16 cellular contexts compared by ENCODE assay signal in genomic region chr10:104340692-104341091, GRCh38. TPM values are rescaled to one million over a fixed set of nuclear protein-coding genes. Genes with fewer than 3 reads are reported as not detected.
A peak's percentile ranks its signal among the peaks of the same experiment; 100 is the strongest.
DNase-seq lines count a peak whose midpoint lies in the region; ATAC-seq and TF ChIP-seq lines count a peak whose summit lies in the region.
"Had no signal": no experiment of that assay in that cellular context is flagged by ENCODE, and none has a peak within 500 bp of the region (broad histone marks: within the 10 kb centered on the region; RNA-seq: fewer than 3 reads in every experiment).

No MANE protein-coding gene starts in this region.

- no peaks in the 10 kb centered on the region for H3K9me3 Mint-ChIP-seq in GM23338
- H3K9me3 Mint-ChIP-seq: activated CD4-positive, alpha-beta T cell treated with anti-CD3 and anti-CD28 coated beads, Interleukin-2, amount 10 ng/mL, durations not matched to agents 24 days and 14 days had no signal

- no peak overlapping the region for H3K4me3 Mint-ChIP-seq in GM23338

- no peaks in the 10 kb centered on the region for H3K9me2 ChIP-seq in GM23338 (ENCODE audit: insufficient read depth)

- H3K36me3 ChIP-seq in GM23338 (ENCODE audit: insufficient read depth): no peaks in the 10 kb centered on the region
- H3K36me3 ChIP-seq in ascending aorta: no peaks in the 10 kb centered on the region
- H3K36me3 ChIP-seq in right lobe of liver: no peaks in the 10 kb centered on the region
- no peaks in the 10 kb centered on the region for H3K36me3 ChIP-seq in subcutaneous abdominal adipose tissue (ENCODE audit: control insufficient read depth in 5 of 5, insufficient read depth in 5 of 5, low read length in 5 of 5)

- peaks cover 7% of the 10 kb centered on the region for H3K27me3 ChIP-seq in GM23338 (ENCODE audit: insufficient read depth)
- H3K27me3 ChIP-seq in ascending aorta: no peaks in the 10 kb centered on the region
- no peaks in the 10 kb centered on the region for H3K27me3 ChIP-seq in right lobe of liver
- H3K27me3 ChIP-seq in subcutaneous abdominal adipose tissue (ENCODE audit: control insufficient read depth in 5 of 5, insufficient read depth in 4 of 5, low read length in 5 of 5): no peaks in the 10 kb centered on the region

- H3K4me1 ChIP-seq in GM23338 (ENCODE audit: insufficient read depth) (peaks cover 38% of the 10 kb centered on the region), ascending aorta (peaks cover 1 to 19% of the 10 kb centered on the region in 2 donors), right lobe of liver (peaks cover 0 to 19% (median 3%) of the 10 kb centered on the region in 4 donors), subcutaneous abdominal adipose tissue (ENCODE audit: control insufficient read depth in 5 of 5, insufficient read depth in 5 of 5, low read length in 5 of 5) (peaks cover 9 to 51% (median 35%) of the 10 kb centered on the region in 5 donors)

- H3K9ac ChIP-seq in subcutaneous abdominal adipose tissue (ENCODE audit: low read length in 5 of 5): peak overlapping the region in 1 of 5 donors; percentile 44

- H4K20me1 ChIP-seq in GM23338 (replicated peaks; ENCODE audit: insufficient read depth): no peaks in the 10 kb centered on the region; the same call in 1 of the 2 replicates

- TF ChIP-seq POLR2A in right lobe of liver (IDR thresholded peaks at IDR 0.05): no peak

- peaks cover 41% of the 10 kb centered on the region for H3K4me1 Mint-ChIP-seq in GM23338

- intact Hi-C loops in ascending aorta (cut with DNase I): loop anchor here (1.0 kb wide), 1 partner anchor 9 kb away; no protein-coding TSS in a partner anchor
- intact Hi-C loops in right lobe of liver (cut with DNase I): no loop called here

- peaks cover 6% of the 10 kb centered on the region for H3K27me3 Mint-ChIP-seq in GM23338 (ENCODE audit: insufficient read depth, low read depth, poor library complexity)

- no peak overlapping the region for H3K27ac Mint-ChIP-seq in GM23338

- H3K9me3 ChIP-seq in ascending aorta: no peaks in the 10 kb centered on the region
- no peaks in the 10 kb centered on the region for H3K9me3 ChIP-seq in right lobe of liver
- H3K9me3 ChIP-seq in subcutaneous abdominal adipose tissue (ENCODE audit: control insufficient read depth in 5 of 5, low read length in 5 of 5): no peaks in the 10 kb centered on the region

- H3F3A ChIP-seq in GM23338 (replicated peaks; ENCODE audit: low read depth): peaks cover 6% of the 10 kb centered on the region; the same call in 1 of the 2 replicates

- H3K4me2 ChIP-seq in GM23338: no peak overlapping the region; the same call in 1 of the 2 replicates

- 67% methylated on average over 4 of the region's 4 CpGs for WGBS in right lobe of liver (ENCODE audit: insufficient coverage, low coverage, low lambda C conversion rate, missing lambda C conversion rate)

- H3K27ac ChIP-seq in GM23338 (ENCODE audit: low read depth) (no peak overlapping the region), ascending aorta (peak overlapping the region; percentile 92 to 98), right lobe of liver (peak overlapping the region; percentile 95 to 97 (median 96)), subcutaneous abdominal adipose tissue (ENCODE audit: low read depth, low read length) (peak overlapping the region; percentile 81)

- peak overlapping the region; percentile 15; the same call in 1 of the 2 replicates for H2AFZ ChIP-seq in GM23338

- H3K4me3 ChIP-seq in GM23338 (no peak overlapping the region), ascending aorta (peak overlapping the region in 1 of 2 donors; percentile 86), right lobe of liver (no peak overlapping the region), subcutaneous abdominal adipose tissue (ENCODE audit: low read depth in 1 of 5, low read length in 5 of 5) (no peak overlapping the region)

- no peak for TF ChIP-seq CTCF in GM23338 (conservative IDR thresholded peaks at IDR 0.05; ENCODE audit: low read depth in 2 of 2)
- no peak for TF ChIP-seq CTCF in ascending aorta (IDR thresholded peaks at IDR 0.05)
- no peak for TF ChIP-seq CTCF in right lobe of liver (IDR thresholded peaks at IDR 0.05)

- peak; percentile 37 for DNase-seq in GM23338 (ENCODE audit: low spot score)
- no peak for DNase-seq in ascending aorta (ENCODE audit: low spot score in 2 of 2)
- no peak for DNase-seq in right lobe of liver
- DNase-seq in epidermal melanocyte (ENCODE audit: insufficient read length, low spot score): no peak
- no peak for DNase-seq in NCI-H2171 treated with DMSO at 0.1 percent for 48 hours (lab: John Stamatoyannopoulos, UW)
- DNase-seq: C1 segment of cervical spinal cord; hippocampal formation; Karpas-422; NCI-H146; NCI-H510A treated with DMSO at 0.1 percent for 48 hours; RPMI8226; stimulated activated CD4-positive, alpha-beta T cell treated with anti-CD3 and anti-CD28 coated beads, Interleukin-15, amount 100 ng/mL, for 24 hours had no signal

- H3K36me3 Mint-ChIP-seq in GM23338 (ENCODE audit: low read depth): no peaks in the 10 kb centered on the region

- ATAC-seq in GM23338: no peak
- no peak for ATAC-seq in right lobe of liver
- no peak for ATAC-seq in HG02970 (IDR thresholded peaks at IDR 0.05; ENCODE audit: low FRiP score, unreplicated experiment)
- no peak for ATAC-seq in HG02678 (IDR thresholded peaks at IDR 0.05; ENCODE audit: unreplicated experiment)

- peaks cover 20% of the 10 kb centered on the region for H3K79me2 ChIP-seq in GM23338 (replicated peaks; ENCODE audit: insufficient read depth)

TF ChIP-seq in GM23338, 12 proteins besides CTCF, POLR2A, EP300 and RAD21:
- TF ChIP-seq STAT1 (IDR thresholded peaks at IDR 0.05; ENCODE audit: unreplicated experiment): no peak
- no peak for TF ChIP-seq EZH2phosphoT487 (IDR thresholded peaks at IDR 0.05; ENCODE audit: unreplicated experiment)
- no peak for TF ChIP-seq EZH2 (IDR thresholded peaks at IDR 0.05; ENCODE audit: low read depth, unreplicated experiment)
- TF ChIP-seq POLR2AphosphoS5 (IDR thresholded peaks at IDR 0.05; ENCODE audit: low read depth): no peak
- TF ChIP-seq NANOG (IDR thresholded peaks at IDR 0.05; ENCODE audit: borderline replicate concordance): no peak

RNA-seq across cellular contexts. Expression of gene ITPRIP, which starts 2.4 kb away (rescaled TPM):
- 15.2 and 15.9 TPM in 2 replicates for total RNA-seq in GM23338 (2014; rRNA removed; shearing (Covaris generic))
- 6.4 and 6.9 TPM in 2 replicates for polyA plus RNA-seq in GM23338 (2016; fragmentation: Nextera tagmentation; extraction: Ambion mirVana)
- 51.0 TPM for total RNA-seq in ascending aorta
- total RNA-seq in right lobe of liver: 1 to 10 TPM; 2.9 to 9.7 (median 7.7) TPM

RNA-seq across cellular contexts. Expression of gene CFAP58, which starts 12.9 kb away (rescaled TPM):
- 0.39 and 0.63 TPM in 2 replicates for total RNA-seq in GM23338 (2014; rRNA removed; shearing (Covaris generic))
- polyA plus RNA-seq in GM23338 (2016; fragmentation: Nextera tagmentation; extraction: Ambion mirVana): 0.24 and 0.89 TPM in 2 replicates
- total RNA-seq in ascending aorta: not detected
- total RNA-seq in right lobe of liver: 1 to 10 TPM in 1 of 6 experiments, under 1 TPM in 3, not detected in 2; 0.10 to 2.9 (median 0.15) TPM
